Comparison of ENCODE assay signal across 15 cellular contexts in the genomic region with DNA sequence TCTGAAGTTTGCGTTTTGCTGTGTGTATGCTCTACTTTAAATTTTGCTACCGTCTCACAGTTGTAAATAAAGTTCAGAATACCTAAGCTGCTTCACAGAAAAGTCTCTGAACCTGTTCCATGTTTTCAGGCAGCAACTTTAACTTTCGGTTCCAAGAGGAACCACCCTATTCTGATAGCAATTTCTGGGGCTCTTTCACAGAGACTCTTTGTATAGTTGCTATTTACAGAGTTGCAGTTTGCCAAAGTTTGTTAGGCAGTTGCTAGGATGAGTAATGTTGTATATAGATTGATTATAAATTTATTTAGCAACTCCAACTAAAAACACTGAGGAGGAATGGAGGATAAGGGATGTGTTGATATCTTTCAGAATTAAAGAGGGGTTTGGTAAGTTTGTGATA. TPM values are rescaled to one million over a fixed set of nuclear protein-coding genes. Genes with fewer than 3 reads are reported as not detected.
DNase-seq lines count a peak whose midpoint lies in the region; ATAC-seq and TF ChIP-seq lines count a peak whose summit lies in the region.
"Had no signal": no experiment of that assay in that cellular context is flagged by ENCODE, and none has a peak within 500 bp of the region (broad histone marks: within the 10 kb centered on the region; RNA-seq: fewer than 3 reads in every experiment).

No MANE protein-coding gene starts in this region.

- H3K27ac ChIP-seq in Panc1 (ENCODE audit: low read length) (peak overlapping the region; percentile 65), esophagus squamous epithelium (peak overlapping the region in 3 of 4 donors; percentile 10 to 64 (median 41)), muscle layer of duodenum (ENCODE audit: low read length) (peak overlapping the region; percentile 67)
- H3K27ac ChIP-seq: neutrophil had no signal

- peak; percentile 41 for DNase-seq in Calu3
- DNase-seq in Panc1 (ENCODE audit: low read depth, low spot score) = no peak
- no peak for DNase-seq in esophagus squamous epithelium (lab: John Stamatoyannopoulos, UW)
- DNase-seq in activated CD4-positive, alpha-beta T cell treated with anti-CD3 and anti-CD28 coated beads for 48 hours = no peak
- DNase-seq in mesenteric fat pad (ENCODE audit: low spot score) = no peak
- no peak for DNase-seq in stimulated activated naive CD4-positive, alpha-beta T cell (lab: John Stamatoyannopoulos, UW)
- DNase-seq in stimulated activated CD4-positive, alpha-beta T cell treated with anti-CD3 and anti-CD28 coated beads, Interleukin-15, amount 100 ng/mL, for 24 hours = no peak
- DNase-seq: effector memory CD4-positive, alpha-beta T cell; left cardiac atrium; NCI-H1048; NCI-H524; SIG-M5 had no signal

- POLR2A ChIA-PET in Panc1 (lab: Charles Lee) = no interaction called here

- H3K36me3 ChIP-seq in Panc1 (ENCODE audit: control insufficient read depth, insufficient read depth, low read length) (0 out of 2 replicates have a peak, but pooled peaks cover 3% of the 10 kb centered on the region), esophagus squamous epithelium (peaks cover 0 to 22% (median 0%) of the 10 kb centered on the region in 3 donors), muscle layer of duodenum (ENCODE audit: control insufficient read depth in 1 of 2, insufficient read depth in 2 of 2, low read length in 2 of 2) (peaks cover 3 to 10% of the 10 kb centered on the region in 2 donors)

- CTCF ChIA-PET in Calu3 (lab: Charles Lee) = interaction anchor here (0.8 to 1.1 kb wide), 2 partner anchors 11 to 18 kb away, joined by 3 to 4 read pairs; no protein-coding TSS in a partner anchor
- CTCF ChIA-PET in Panc1 (lab: Charles Lee) = no interaction called here

- peaks cover 47% of the 10 kb centered on the region for H3K4me1 Mint-ChIP-seq in Calu3 (ENCODE audit: low read depth, unreplicated experiment)

- intact Hi-C loops in Calu3 (cut with micrococcal nuclease; ENCODE audit: unreplicated experiment) (loop anchor here (2.0 kb wide), 1 partner anchor 23 kb away; no protein-coding TSS in a partner anchor), Panc1 (cut with micrococcal nuclease; ENCODE audit: unreplicated experiment) (no loop called here), esophagus squamous epithelium (cut with DNase I) (loop anchor here (10.0 kb wide), 1 partner anchor 91 kb away; a partner anchor contains a TSS)

- WGBS in esophagus squamous epithelium, 2 donors = 15 to 42% methylated on average over 3 of the region's 3 CpGs

- BruUV-seq in Calu3 (replicated peaks; lab: Mats Ljungman, UMichigan) (no TSS peak), Panc1 (replicated peaks; lab: Mats Ljungman, UMichigan) (no TSS peak)

- no peaks in the 10 kb centered on the region for H3K9me3 Mint-ChIP-seq in Calu3 (ENCODE audit: low read depth, unreplicated experiment)

- no peaks in the 10 kb centered on the region for H3K27me3 Mint-ChIP-seq in Calu3 (ENCODE audit: unreplicated experiment)
- H3K27me3 Mint-ChIP-seq: activated naive CD8-positive, alpha-beta T cell had no signal

- H3K9me3 ChIP-seq in Panc1 (ENCODE audit: control insufficient read depth, insufficient read depth, low read depth, low read length) (no peaks in the 10 kb centered on the region), esophagus squamous epithelium (no peaks in the 10 kb centered on the region), muscle layer of duodenum (ENCODE audit: control insufficient read depth in 1 of 2, low read length in 2 of 2) (no peaks in the 10 kb centered on the region)
- H3K9me3 ChIP-seq: neutrophil had no signal

- in situ Hi-C loops in Panc1 (cut with HindIII; ENCODE audit: low pct_unique_long_range_greater_than_20kb, low sequenced_read_pairs) = no loop called here

- ATAC-seq in Panc1 = peak; percentile 84

- H3K36me3 Mint-ChIP-seq in Calu3 (ENCODE audit: insufficient read depth, unreplicated experiment) = peaks cover 36% of the 10 kb centered on the region
- H3K36me3 Mint-ChIP-seq: activated naive CD8-positive, alpha-beta T cell had no signal

- H3K27me3 ChIP-seq in Panc1 (ENCODE audit: control insufficient read depth, insufficient read depth, low read length) (no peaks in the 10 kb centered on the region), esophagus squamous epithelium (no peaks in the 10 kb centered on the region), muscle layer of duodenum (ENCODE audit: low read depth, low read length) (no peaks in the 10 kb centered on the region)
- H3K27me3 ChIP-seq: neutrophil had no signal

- H3K4me1 ChIP-seq in Panc1 (ENCODE audit: control insufficient read depth, insufficient read depth, low read length) = peaks cover 12% of the 10 kb centered on the region
- H3K4me1 ChIP-seq in esophagus squamous epithelium = peaks cover 0 to 32% (median 4%) of the 10 kb centered on the region in 3 donors
- peaks cover 0 to 8% of the 10 kb centered on the region in 2 donors for H3K4me1 ChIP-seq in muscle layer of duodenum (ENCODE audit: control insufficient read depth in 1 of 2, insufficient read depth in 2 of 2, low read length in 2 of 2)

- no peak for TF ChIP-seq CTCF in Calu3 (IDR thresholded peaks at IDR 0.05; ENCODE audit: unreplicated experiment)
- TF ChIP-seq CTCF in Panc1 (IDR thresholded peaks at IDR 0.05) = no peak
- TF ChIP-seq CTCF in esophagus squamous epithelium (IDR thresholded peaks at IDR 0.05) = no peak

- H3K4me3 ChIP-seq in Panc1 (ENCODE audit: low read depth in 2 of 2, low read length in 2 of 2) (no peak overlapping the region; a peak in 1 of 4 replicates), esophagus squamous epithelium (no peak overlapping the region), muscle layer of duodenum (ENCODE audit: low read depth in 1 of 2, low read length in 2 of 2) (no peak overlapping the region)

- H3K27ac Mint-ChIP-seq in Calu3 (ENCODE audit: unreplicated experiment) = peak overlapping the region; percentile 94
- H3K27ac Mint-ChIP-seq: activated naive CD8-positive, alpha-beta T cell had no signal

- H3K4me3 Mint-ChIP-seq in Calu3 (ENCODE audit: low read depth, unreplicated experiment) = peak overlapping the region; percentile 65
- H3K4me3 Mint-ChIP-seq: activated naive CD8-positive, alpha-beta T cell had no signal

- TF ChIP-seq POLR2A in esophagus squamous epithelium (IDR thresholded peaks at IDR 0.05) = no peak

RNA-seq across cellular contexts. Expression of a gene that starts 5.8 kb away (rescaled TPM):
- total RNA-seq in Calu3 (2022) = 25.2 and 30.8 TPM in 2 replicates
- total RNA-seq in Panc1 (2021; ENCODE audit: unreplicated experiment) = 8.4 TPM
- 8.5 TPM for polyA plus RNA-seq in Panc1 (2012; ENCODE audit: insufficient read length)
- total RNA-seq in esophagus squamous epithelium = 10 to 100 TPM in 1 of 4 donors, 1 to 10 TPM in 3; 4.2 to 17.7 (median 7.7) TPM
- 6.2 TPM for total RNA-seq in mesenteric fat pad

RNA-seq across cellular contexts. Expression of a gene that starts 24.2 kb away (rescaled TPM):
- 1.7 and 2.1 TPM in 2 replicates for total RNA-seq in Calu3 (2022)
- total RNA-seq in Panc1 (2021; ENCODE audit: unreplicated experiment) = 1.0 TPM
- polyA plus RNA-seq in Panc1 (2012; ENCODE audit: insufficient read length) = 0.80 TPM
- total RNA-seq in esophagus squamous epithelium = under 1 TPM in 3 of 4 donors, not detected in 1; 0.49 to 0.67 (median 0.57) TPM
- total RNA-seq in mesenteric fat pad = 0.10 TPM
